ENCODE assay signal across 9 cellular contexts in the genomic region with DNA sequence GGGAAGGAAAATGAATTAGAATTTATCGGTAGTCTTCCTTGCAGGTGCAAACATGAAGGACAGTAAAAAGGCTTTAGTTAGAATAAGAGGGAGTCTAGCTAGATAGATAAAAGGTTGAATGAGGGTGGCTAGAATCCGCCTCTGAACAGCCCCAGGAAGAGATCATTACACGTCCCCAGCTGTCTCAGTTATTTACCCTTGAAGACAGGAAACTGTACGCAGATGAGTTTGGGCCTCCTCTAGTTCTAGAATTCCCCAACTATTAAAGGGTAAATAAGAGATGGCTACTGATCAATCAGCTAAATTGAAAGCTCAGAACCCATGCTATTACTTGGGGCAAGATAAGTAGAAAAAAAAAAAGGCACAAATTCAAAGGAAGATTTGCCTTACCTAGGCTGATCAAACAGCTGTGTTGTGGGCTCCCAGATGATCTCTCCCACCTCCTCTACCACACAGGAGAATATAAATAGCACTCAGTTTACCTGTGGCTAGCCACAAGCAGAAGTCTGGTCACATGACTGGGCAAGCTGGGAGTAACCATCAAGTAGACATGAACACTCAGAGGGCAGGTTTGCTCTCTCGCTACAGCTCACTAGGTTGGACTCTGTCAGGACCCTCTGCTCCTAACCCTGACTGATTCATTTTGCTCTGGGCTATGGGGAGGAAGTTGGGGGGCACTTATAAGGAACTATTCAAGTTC. TPM values are rescaled to one million over a fixed set of nuclear protein-coding genes. Genes with fewer than 3 reads are reported as not detected.
DNase-seq lines count a peak whose midpoint lies in the region; ATAC-seq, FAIRE-seq and TF ChIP-seq lines count a peak whose summit lies in the region.
"Had no signal": no experiment of that assay in that cellular context is flagged by ENCODE, and none has a peak within 500 bp of the region (broad histone marks: within the 10 kb centered on the region; RNA-seq: fewer than 3 reads in every experiment).

No MANE protein-coding gene starts in this region.

- CTCF ChIA-PET in HEK293T (lab: Yijun Ruan, JAX), result interaction anchor here (0.5 kb wide), 1 partner anchor 27 kb away, joined by 3 read pairs; no protein-coding TSS in a partner anchor

- ATAC-seq in HG03521 (IDR thresholded peaks at IDR 0.05; ENCODE audit: unreplicated experiment) (peak; percentile 41), esophagus mucosa (peak; percentile 39), left cardiac atrium (no peak)
- ATAC-seq: HCT116 had no signal

- H3K9me3 ChIP-seq in left ventricle myocardium inferior (replicated peaks), result no peaks in the 10 kb centered on the region

- FAIRE-seq in GM12892 (lab: Jason Lieb, UNC), result peak; percentile 91

- intact Hi-C loops in left cardiac atrium (cut with DNase I) (no loop called here), left ventricle myocardium inferior (cut with micrococcal nuclease) (no loop called here)

- H3K27me3 ChIP-seq in left ventricle myocardium inferior (ENCODE audit: low read depth), result no peaks in the 10 kb centered on the region

- no peak for DNase-seq in GM12892 (ENCODE audit: insufficient read length)
- DNase-seq in GM20000 (ENCODE audit: low spot score), result peak; percentile 60
- DNase-seq in HEK293T (ENCODE audit: extremely low spot score), result no peak
- no peak for DNase-seq in left cardiac atrium
- no peak for DNase-seq in NCI-H128 (lab: John Stamatoyannopoulos, UW; ENCODE audit: unreplicated experiment)
- no peak for DNase-seq in left ventricle myocardium inferior

- 0 out of 2 replicates have a peak, but pooled peaks have one; percentile 39 for TF ChIP-seq POLR2A in GM12892 (IDR thresholded peaks at IDR 0.05; ENCODE audit: low read depth, low read length)

- H3K4me3 ChIP-seq in left ventricle myocardium inferior, result no peak overlapping the region

- H3K4me1 ChIP-seq in left ventricle myocardium inferior, result peaks cover 64% of the 10 kb centered on the region

- no peak overlapping the region for H3K27ac ChIP-seq in left ventricle myocardium inferior (replicated peaks)

- no peaks in the 10 kb centered on the region for H3K36me3 ChIP-seq in left ventricle myocardium inferior

- POLR2A ChIA-PET in HEK293T (lab: Yijun Ruan, JAX), result interaction anchor here (1.3 kb wide), 1 partner anchor 17 kb away, joined by 4 read pairs; the partner anchor contains the start of gene FAM117A

- TF ChIP-seq CTCF in GM20000 (IDR thresholded peaks at IDR 0.05; ENCODE audit: extremely low read depth, missing control alignments) (no peak), left ventricle myocardium inferior (IDR thresholded peaks at IDR 0.05; ENCODE audit: borderline replicate concordance) (no peak)

TF ChIP-seq in HEK293T, 16 proteins besides CTCF, POLR2A, EP300 and RAD21:
- TF ChIP-seq BHLHE40 (IDR thresholded peaks at IDR 0.05; ENCODE audit: borderline replicate concordance) (no peak), NFRKB (IDR thresholded peaks at IDR 0.05) (no peak), CTBP1 (IDR thresholded peaks at IDR 0.05; ENCODE audit: borderline replicate concordance) (no peak), FOXM1 (IDR thresholded peaks at IDR 0.05; ENCODE audit: borderline replicate concordance) (no peak), LEF1 (IDR thresholded peaks at IDR 0.05; ENCODE audit: borderline replicate concordance) (no peak), SP1 (IDR thresholded peaks at IDR 0.05) (no peak), TARDBP (IDR thresholded peaks at IDR 0.05) (no peak), FOXK2 (IDR thresholded peaks at IDR 0.05) (no peak), ELF4 (IDR thresholded peaks at IDR 0.05) (no peak), ZNF384 (IDR thresholded peaks at IDR 0.05) (no peak), SUZ12 (IDR thresholded peaks at IDR 0.05) (no peak), L3MBTL2 (conservative IDR thresholded peaks at IDR 0.05) (no peak), FOXA1 (IDR thresholded peaks at IDR 0.05) (no peak), ARNT (IDR thresholded peaks at IDR 0.05) (no peak), HDGF (IDR thresholded peaks at IDR 0.05; ENCODE audit: borderline replicate concordance) (no peak)
- TF ChIP-seq, protein P1, sequence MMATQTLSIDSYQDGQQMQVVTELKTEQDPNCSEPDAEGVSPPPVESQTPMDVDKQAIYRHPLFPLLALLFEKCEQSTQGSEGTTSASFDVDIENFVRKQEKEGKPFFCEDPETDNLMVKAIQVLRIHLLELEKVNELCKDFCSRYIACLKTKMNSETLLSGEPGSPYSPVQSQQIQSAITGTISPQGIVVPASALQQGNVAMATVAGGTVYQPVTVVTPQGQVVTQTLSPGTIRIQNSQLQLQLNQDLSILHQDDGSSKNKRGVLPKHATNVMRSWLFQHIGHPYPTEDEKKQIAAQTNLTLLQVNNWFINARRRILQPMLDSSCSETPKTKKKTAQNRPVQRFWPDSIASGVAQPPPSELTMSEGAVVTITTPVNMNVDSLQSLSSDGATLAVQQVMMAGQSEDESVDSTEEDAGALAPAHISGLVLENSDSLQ (IDR thresholded peaks at IDR 0.05), result no peak

RNA-seq across cellular contexts. Expression of gene FAM117A, which starts 17.0 kb away (rescaled TPM):
- polyA plus RNA-seq in GM12892 (2012; ENCODE audit: missing spikeins), result 18.2 TPM
- total RNA-seq in esophagus mucosa (3.9 TPM), left cardiac atrium (10 to 100 TPM in 1 of 2 donors, 1 to 10 TPM in 1; 5.3 to 13.9 TPM), left ventricle myocardium inferior (12.8 TPM)

RNA-seq across cellular contexts. Expression of gene SLC35B1, which starts 39.2 kb away (rescaled TPM):
- polyA plus RNA-seq in GM12892 (2012; ENCODE audit: missing spikeins), result 28.3 TPM
- total RNA-seq in esophagus mucosa (37.2 TPM), left cardiac atrium (10 to 100 TPM; 48.8 to 78.8 TPM), left ventricle myocardium inferior (53.4 TPM)

RNA-seq across cellular contexts. Expression of gene KAT7, which starts 41.5 kb away (rescaled TPM):
- 18.7 TPM for polyA plus RNA-seq in GM12892 (2012; ENCODE audit: missing spikeins)
- total RNA-seq in esophagus mucosa, result 33.7 TPM
- 10 to 100 TPM; 47.5 to 49.0 TPM for total RNA-seq in left cardiac atrium
- total RNA-seq in left ventricle myocardium inferior, result 52.6 TPM

Comparison
In these comparisons a context has a peak if more than half of its experiments do, and no peak if none do; other contexts are left out.
1. ATAC-seq: peak in HG03521 (single experiment) and esophagus mucosa (single experiment); none in left cardiac atrium (0 of 2).